In genomic region chr6:39995633-39996032, GRCh38 we compare ENCODE assay signal across 33 cellular contexts.
"Had no signal": no experiment of that assay in that cellular context is flagged by ENCODE, and none has a peak within 500 bp of the region (broad histone marks: within the 10 kb centered on the region; RNA-seq: fewer than 3 reads in every experiment).

No MANE protein-coding gene starts in this region.

- H3K36me3 Mint-ChIP-seq: activated naive CD4-positive, alpha-beta T cell treated with anti-CD3 and anti-CD28 coated beads, Interleukin-2, amount 10 ng/mL, durations not matched to agents 7 days and 5 days had no signal

- H3K4me3 ChIP-seq: K562, Peyer's patch had no signal

- H3K36me3 ChIP-seq: brain microvascular endothelial cell, Peyer's patch had no signal

- DNase-seq: activated B cell treated with CpG ODN at 0.5 μM for 24 hours; activated CD4-positive, alpha-beta memory T cell treated with anti-CD3 and anti-CD28 coated beads for 36 hours; activated CD4-positive, alpha-beta T cell treated with anti-CD3 and anti-CD28 coated beads for 4 hours; activated CD4-positive, alpha-beta T cell treated with anti-CD3 and anti-CD28 coated beads, Interleukin-2, amount 50 U/mL, for 1 hour; activated CD4-positive, CD25-positive, alpha-beta regulatory T cell treated with anti-CD3 and anti-CD28 coated beads, Interleukin-2, amount 50 U/mL, for 72 hours; activated CD8-positive, alpha-beta memory T cell treated with anti-CD3 and anti-CD28 coated beads, Interleukin-2, amount 50 U/mL, for 4 hours; activated naive CD4-positive, alpha-beta T cell treated with anti-CD3 and anti-CD28 coated beads, Interleukin-2, amount 10 ng/mL, durations not matched to agents 7 days and 5 days; activated naive CD8-positive, alpha-beta T cell treated with anti-CD3 and anti-CD28 coated beads, Interleukin-2, amount 50 U/mL, for 24 hours; activated T-cell treated with anti-CD3 and anti-CD28 coated beads for 4 hours; activated T-cell treated with anti-CD3 and anti-CD28 coated beads, Interleukin-2, amount 50 U/mL, for 4 hours; aorta; brain microvascular endothelial cell; central memory CD4-positive, alpha-beta T cell; IMR-90; NCI-H1105 treated with DMSO at 0.1 percent for 48 hours; NCI-H1436 treated with DMSO at 0.1 percent for 48 hours; NCI-H1694 treated with DMSO at 0.1 percent for 48 hours; NCI-H2029; NCI-H345; NCI-H510A; NCI-H69; PC-3; Peyer's patch; RPMI8226; SIG-M5; SW 1271; T-helper 1 cell; T-helper 2 cell; T-helper 9 cell had no signal

- H3K27ac Mint-ChIP-seq: activated B cell treated with CpG ODN at 0.5 μM for 24 hours; activated CD4-positive, alpha-beta memory T cell treated with anti-CD3 and anti-CD28 coated beads for 36 hours; activated naive CD4-positive, alpha-beta T cell treated with anti-CD3 and anti-CD28 coated beads, Interleukin-2, amount 10 ng/mL, durations not matched to agents 7 days and 5 days; activated naive CD8-positive, alpha-beta T cell; activated naive CD8-positive, alpha-beta T cell treated with anti-CD3 and anti-CD28 coated beads, Interleukin-2, amount 50 U/mL, for 24 hours; activated T-helper 1 cell treated with anti-CD3 and anti-CD28 coated beads, Interleukin-12 subunit alpha, Interleukin-12 subunit beta, Interleukin-2, Interleukin-4 antibody, amounts not matched to agents 30 ng/mL and 10 ng/mL and 1 ng/mL, durations not matched to agents 14 hours and 24 hours and 36 hours had no signal

- H3K27ac ChIP-seq: brain microvascular endothelial cell, Peyer's patch, VCaP had no signal

- H3K27me3 ChIP-seq: brain microvascular endothelial cell, Peyer's patch had no signal

- H3K4me1 ChIP-seq: Peyer's patch had no signal

- H3K4me3 Mint-ChIP-seq: activated B cell treated with CpG ODN at 0.5 μM for 24 hours; activated CD4-positive, alpha-beta memory T cell treated with anti-CD3 and anti-CD28 coated beads for 36 hours; activated naive CD4-positive, alpha-beta T cell treated with anti-CD3 and anti-CD28 coated beads, Interleukin-2, amount 10 ng/mL, durations not matched to agents 7 days and 5 days; activated naive CD8-positive, alpha-beta T cell; activated naive CD8-positive, alpha-beta T cell treated with anti-CD3 and anti-CD28 coated beads, Interleukin-2, amount 50 U/mL, for 24 hours; activated T-cell treated with anti-CD3 and anti-CD28 coated beads, Interleukin-2, amount 50 U/mL, for 4 hours; activated T-helper 1 cell treated with anti-CD3 and anti-CD28 coated beads, Interleukin-12 subunit alpha, Interleukin-12 subunit beta, Interleukin-2, Interleukin-4 antibody, amounts not matched to agents 30 ng/mL and 10 ng/mL and 1 ng/mL, durations not matched to agents 14 hours and 24 hours and 36 hours had no signal

- H3K27me3 Mint-ChIP-seq: activated B cell treated with CpG ODN at 0.5 μM for 24 hours; activated CD4-positive, alpha-beta memory T cell treated with anti-CD3 and anti-CD28 coated beads for 36 hours; activated naive CD4-positive, alpha-beta T cell treated with anti-CD3 and anti-CD28 coated beads, Interleukin-2, amount 10 ng/mL, durations not matched to agents 7 days and 5 days had no signal

- H3K4me1 Mint-ChIP-seq: activated B cell treated with CpG ODN at 0.5 μM for 24 hours; activated naive CD4-positive, alpha-beta T cell treated with anti-CD3 and anti-CD28 coated beads, Interleukin-2, amount 10 ng/mL, durations not matched to agents 7 days and 5 days; activated naive CD8-positive, alpha-beta T cell treated with anti-CD3 and anti-CD28 coated beads, Interleukin-2, amount 50 U/mL, for 24 hours had no signal
